10 cellular contexts compared by ENCODE assay signal in genomic region chr14:72501439-72501838, GRCh38.
"Had no signal": no experiment of that assay in that cellular context is flagged by ENCODE, and none has a peak within 500 bp of the region (broad histone marks: within the 10 kb centered on the region; RNA-seq: fewer than 3 reads in every experiment).

No MANE protein-coding gene starts in this region.

- H3K27ac Mint-ChIP-seq: HFFc6 had no signal

- H3K4me3 Mint-ChIP-seq: HFFc6 had no signal

- H3K9me3 ChIP-seq: HAP-1 had no signal

- H3K27ac ChIP-seq: GM23248, HL-60, KMS-11 had no signal

- DNase-seq: GM23248, GOT3, H7, HFFc6, IMR-90, KBM-7 had no signal

- H3K36me3 ChIP-seq: HAP-1 had no signal

- H3K9me3 Mint-ChIP-seq: HFFc6 had no signal

- ATAC-seq: HCT116 had no signal

- H3K4me1 ChIP-seq: HAP-1 had no signal

- H3K4me3 ChIP-seq: GM23248, HAP-1 had no signal
